Comparison of ENCODE assay signal across 1 cellular context in the genomic region with DNA sequence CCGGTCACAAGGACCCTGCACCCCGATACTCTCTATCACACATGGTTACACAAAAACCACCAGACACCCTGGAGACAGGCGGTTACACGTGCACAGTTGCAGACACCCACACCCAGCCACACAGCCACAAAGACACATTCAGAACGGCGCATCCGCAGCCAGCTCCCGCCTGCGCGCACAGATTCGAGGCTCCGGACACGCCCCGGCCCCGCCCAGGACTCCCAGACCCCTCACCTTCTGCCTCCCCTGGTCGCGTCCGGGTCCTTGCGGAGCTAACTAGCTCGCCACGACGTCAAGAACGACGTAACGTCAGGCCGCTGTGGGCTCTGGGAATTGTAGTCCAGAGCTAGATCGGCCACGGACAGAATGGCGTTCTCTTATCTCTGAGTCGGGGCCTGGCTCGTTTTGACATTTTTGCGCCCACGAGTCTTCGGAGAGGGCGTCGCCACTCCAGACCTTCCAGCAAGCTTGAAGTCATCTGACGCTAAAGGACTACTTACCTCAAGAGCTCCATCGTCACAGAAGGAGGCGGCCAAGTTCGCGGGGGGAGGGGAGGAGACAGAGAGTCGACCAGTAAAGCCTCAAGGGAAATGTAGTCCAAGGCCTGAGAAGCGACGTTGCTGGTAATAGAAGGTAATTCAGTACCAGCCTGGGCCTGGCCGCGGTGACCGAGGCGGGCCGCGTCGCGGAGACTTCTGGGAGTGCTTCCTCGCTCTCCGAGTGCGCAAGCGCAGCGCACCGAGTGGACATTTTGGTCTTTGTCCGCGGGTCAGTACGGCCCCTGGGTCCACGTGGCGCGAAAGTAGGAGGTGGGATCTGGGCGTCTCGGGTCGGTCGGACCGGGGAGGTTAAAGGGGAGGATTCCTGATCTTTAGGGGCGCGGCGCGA.
TF ChIP-seq lines count a peak whose summit lies in the region.

A gene (plus strand): TSS at position 719 of the 888 bp plus-strand sequence. CDS start 21,335 bp downstream, outside the sequence.
A gene (minus strand): TSS at position 278 of the 888 bp plus-strand sequence. CDS start 12,680 bp downstream, outside the sequence.

TF ChIP-seq in K562, 482 proteins besides CTCF, POLR2A, EP300 and RAD21 (continued from another document and continues in another):
- TF ChIP-seq, protein P1, sequence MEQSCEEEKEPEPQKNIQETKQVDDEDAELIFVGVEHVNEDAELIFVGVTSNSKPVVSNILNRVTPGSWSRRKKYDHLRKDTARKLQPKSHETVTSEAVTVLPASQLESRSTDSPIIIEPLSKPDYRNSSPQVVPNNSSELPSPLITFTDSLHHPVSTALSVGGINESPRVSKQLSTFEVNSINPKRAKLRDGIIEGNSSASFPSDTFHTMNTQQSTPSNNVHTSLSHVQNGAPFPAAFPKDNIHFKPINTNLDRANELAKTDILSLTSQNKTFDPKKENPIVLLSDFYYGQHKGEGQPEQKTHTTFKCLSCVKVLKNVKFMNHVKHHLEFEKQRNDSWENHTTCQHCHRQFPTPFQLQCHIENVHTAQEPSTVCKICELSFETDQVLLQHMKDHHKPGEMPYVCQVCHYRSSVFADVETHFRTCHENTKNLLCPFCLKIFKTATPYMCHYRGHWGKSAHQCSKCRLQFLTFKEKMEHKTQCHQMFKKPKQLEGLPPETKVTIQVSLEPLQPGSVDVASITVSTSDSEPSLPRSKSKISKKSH (CRISPR knock-in tag; IDR thresholded peaks at IDR 0.05) = no peak
- TF ChIP-seq, protein P2, sequence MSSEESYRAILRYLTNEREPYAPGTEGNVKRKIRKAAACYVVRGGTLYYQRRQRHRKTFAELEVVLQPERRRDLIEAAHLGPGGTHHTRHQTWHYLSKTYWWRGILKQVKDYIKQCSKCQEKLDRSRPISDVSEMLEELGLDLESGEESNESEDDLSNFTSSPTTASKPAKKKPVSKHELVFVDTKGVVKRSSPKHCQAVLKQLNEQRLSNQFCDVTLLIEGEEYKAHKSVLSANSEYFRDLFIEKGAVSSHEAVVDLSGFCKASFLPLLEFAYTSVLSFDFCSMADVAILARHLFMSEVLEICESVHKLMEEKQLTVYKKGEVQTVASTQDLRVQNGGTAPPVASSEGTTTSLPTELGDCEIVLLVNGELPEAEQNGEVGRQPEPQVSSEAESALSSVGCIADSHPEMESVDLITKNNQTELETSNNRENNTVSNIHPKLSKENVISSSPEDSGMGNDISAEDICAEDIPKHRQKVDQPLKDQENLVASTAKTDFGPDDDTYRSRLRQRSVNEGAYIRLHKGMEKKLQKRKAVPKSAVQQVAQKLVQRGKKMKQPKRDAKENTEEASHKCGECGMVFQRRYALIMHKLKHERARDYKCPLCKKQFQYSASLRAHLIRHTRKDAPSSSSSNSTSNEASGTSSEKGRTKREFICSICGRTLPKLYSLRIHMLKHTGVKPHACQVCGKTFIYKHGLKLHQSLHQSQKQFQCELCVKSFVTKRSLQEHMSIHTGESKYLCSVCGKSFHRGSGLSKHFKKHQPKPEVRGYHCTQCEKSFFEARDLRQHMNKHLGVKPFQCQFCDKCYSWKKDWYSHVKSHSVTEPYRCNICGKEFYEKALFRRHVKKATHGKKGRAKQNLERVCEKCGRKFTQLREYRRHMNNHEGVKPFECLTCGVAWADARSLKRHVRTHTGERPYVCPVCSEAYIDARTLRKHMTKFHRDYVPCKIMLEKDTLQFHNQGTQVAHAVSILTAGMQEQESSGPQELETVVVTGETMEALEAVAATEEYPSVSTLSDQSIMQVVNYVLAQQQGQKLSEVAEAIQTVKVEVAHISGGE (CRISPR knock-in tag; IDR thresholded peaks at IDR 0.05) = peak in 1 of 3 experiments; percentile 59; a peak in 1 of 6 replicates
- no peak for TF ChIP-seq RBM17 (IDR thresholded peaks at IDR 0.05; ENCODE audit: borderline replicate concordance, low read depth, low read length)
- peak; percentile 70 to 80; a peak in 3 of 4 replicates for TF ChIP-seq SIN3A (IDR thresholded peaks at IDR 0.05; ENCODE audit: borderline replicate concordance in 2 of 2, control insufficient read depth in 1 of 2, low read depth in 2 of 2, low read length in 2 of 2)
- no peak for TF ChIP-seq BRD9 (IDR thresholded peaks at IDR 0.05; ENCODE audit: low read depth, partially characterized antibody)
- TF ChIP-seq FOXK1 (CRISPR knock-in tag; IDR thresholded peaks at IDR 0.05; ENCODE audit: borderline replicate concordance) = peak; percentile 76; the same call in 1 of the 2 replicates
- TF ChIP-seq, protein P3, sequence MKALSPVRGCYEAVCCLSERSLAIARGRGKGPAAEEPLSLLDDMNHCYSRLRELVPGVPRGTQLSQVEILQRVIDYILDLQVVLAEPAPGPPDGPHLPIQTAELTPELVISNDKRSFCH (CRISPR knock-in tag; IDR thresholded peaks at IDR 0.05) = no peak
- TF ChIP-seq, protein P3 (tag; IDR thresholded peaks at IDR 0.05) = peak; percentile 50; the same call in 1 of the 2 replicates
- TF ChIP-seq KDM5B (IDR thresholded peaks at IDR 0.05; ENCODE audit: insufficient replicate concordance, low read depth, low read length) = no peak
- TF ChIP-seq ZNF3 (CRISPR knock-in tag; IDR thresholded peaks at IDR 0.05) = no peak
- TF ChIP-seq HDGF (IDR thresholded peaks at IDR 0.05) = 0 out of 2 replicates have a peak, but pooled peaks have one; percentile 20
- TF ChIP-seq HNRNPK (IDR thresholded peaks at IDR 0.05; ENCODE audit: low read depth, low read length, poor library complexity, severe bottlenecking) = no peak
- TF ChIP-seq RBM14 (IDR thresholded peaks at IDR 0.05; ENCODE audit: borderline replicate concordance, insufficient read depth, low read depth, low read length) = no peak
- TF ChIP-seq PTTG1 (tag; IDR thresholded peaks at IDR 0.05; ENCODE audit: low read depth) = no peak
- TF ChIP-seq HNRNPL (IDR thresholded peaks at IDR 0.05; ENCODE audit: low read depth, low read length) = no peak
- TF ChIP-seq BRF1 (IDR thresholded peaks at IDR 0.05; ENCODE audit: borderline replicate concordance, extremely low read depth, insufficient read length) = no peak
- peak; percentile 89 for TF ChIP-seq NR2C2 (CRISPR knock-in tag; IDR thresholded peaks at IDR 0.05)
- peak; percentile 96 for TF ChIP-seq NR2C2 (tag; IDR thresholded peaks at IDR 0.05)
- TF ChIP-seq ZFP36 (IDR thresholded peaks at IDR 0.05; ENCODE audit: low read depth, low read length, partially characterized antibody) = peak; percentile 7
- no peak for TF ChIP-seq RFX1 (IDR thresholded peaks at IDR 0.05)
- TF ChIP-seq CHD4 (IDR thresholded peaks at IDR 0.05; ENCODE audit: insufficient read depth, insufficient replicate concordance, low read depth, low read length, poor library complexity, severe bottlenecking) = no peak
- no peak for TF ChIP-seq ELF4 (CRISPR knock-in tag; IDR thresholded peaks at IDR 0.05)
- no peak for TF ChIP-seq NFXL1 (CRISPR knock-in tag; IDR thresholded peaks at IDR 0.05)
- no peak for TF ChIP-seq FOS (IDR thresholded peaks at IDR 0.05; ENCODE audit: extremely low read depth, insufficient read length)
- TF ChIP-seq SAFB (IDR thresholded peaks at IDR 0.05; ENCODE audit: borderline replicate concordance, low read depth, low read length) = no peak
- TF ChIP-seq, protein P4, sequence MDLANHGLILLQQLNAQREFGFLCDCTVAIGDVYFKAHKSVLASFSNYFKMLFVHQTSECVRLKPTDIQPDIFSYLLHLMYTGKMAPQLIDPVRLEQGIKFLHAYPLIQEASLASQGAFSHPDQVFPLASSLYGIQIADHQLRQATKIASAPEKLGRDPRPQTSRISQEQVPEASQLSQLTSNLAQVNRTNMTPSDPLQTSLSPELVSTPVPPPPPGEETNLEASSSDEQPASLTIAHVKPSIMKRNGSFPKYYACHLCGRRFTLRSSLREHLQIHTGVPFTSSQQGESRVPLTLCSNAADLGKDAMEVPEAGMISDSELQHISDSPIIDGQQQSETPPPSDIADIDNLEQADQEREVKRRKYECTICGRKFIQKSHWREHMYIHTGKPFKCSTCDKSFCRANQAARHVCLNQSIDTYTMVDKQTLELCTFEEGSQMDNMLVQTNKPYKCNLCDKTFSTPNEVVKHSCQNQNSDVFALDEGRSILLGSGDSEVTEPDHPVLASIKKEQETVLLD (IDR thresholded peaks at IDR 0.05) = peak; percentile 98
- TF ChIP-seq YY1 (IDR thresholded peaks at IDR 0.05; ENCODE audit: borderline replicate concordance in 1 of 3, control insufficient read depth in 1 of 3, extremely low read depth in 1 of 3, insufficient read depth in 3 of 3, insufficient read length in 1 of 3, insufficient replicate concordance in 2 of 3, low read depth in 1 of 3, low read length in 2 of 3) = peak in 2 of 3 experiments; percentile 75 to 86
- no peak for TF ChIP-seq ZNF551 (CRISPR knock-in tag; IDR thresholded peaks at IDR 0.05)
- TF ChIP-seq KLF6 (CRISPR knock-in tag; IDR thresholded peaks at IDR 0.05; ENCODE audit: borderline replicate concordance) = no peak
- no peak for TF ChIP-seq FOXM1 (IDR thresholded peaks at IDR 0.05; ENCODE audit: low read depth)
- TF ChIP-seq FOXM1 (CRISPR knock-in tag; IDR thresholded peaks at IDR 0.05; ENCODE audit: low read depth) = no peak
- TF ChIP-seq NR2F6 (CRISPR knock-in tag; IDR thresholded peaks at IDR 0.05) = no peak
- no peak for TF ChIP-seq NELFE (IDR thresholded peaks at IDR 0.05; ENCODE audit: insufficient read depth, insufficient read length)
- TF ChIP-seq CCNT2 (IDR thresholded peaks at IDR 0.05; ENCODE audit: borderline replicate concordance, extremely low read depth, insufficient read length, low read depth, low read length) = no peak
- no peak; the same call in 1 of the 2 replicates for TF ChIP-seq ELF2 (CRISPR knock-in tag; IDR thresholded peaks at IDR 0.05)
- peak; percentile 62; the same call in 1 of the 2 replicates for TF ChIP-seq PML (IDR thresholded peaks at IDR 0.05; ENCODE audit: low read length)
- TF ChIP-seq CEBPG (CRISPR knock-in tag; IDR thresholded peaks at IDR 0.05) = peak; percentile 67; the same call in 1 of the 2 replicates
- TF ChIP-seq CEBPG (tag; conservative IDR thresholded peaks at IDR 0.05 in 1 of 2, IDR thresholded peaks at IDR 0.05 in 1 of 2) = no peak
- peak; percentile 57 to 68 for TF ChIP-seq SIX5 (IDR thresholded peaks at IDR 0.05; ENCODE audit: borderline replicate concordance in 1 of 2, insufficient read depth in 1 of 2, low read depth in 1 of 2, low read length in 2 of 2)
- TF ChIP-seq ASH1L (IDR thresholded peaks at IDR 0.05; ENCODE audit: borderline replicate concordance, low read depth, partially characterized antibody) = no peak
- TF ChIP-seq PTBP1 (IDR thresholded peaks at IDR 0.05; ENCODE audit: low read depth, low read length) = no peak
- no peak for TF ChIP-seq SMARCA5 (IDR thresholded peaks at IDR 0.05)
- TF ChIP-seq, protein P5, sequence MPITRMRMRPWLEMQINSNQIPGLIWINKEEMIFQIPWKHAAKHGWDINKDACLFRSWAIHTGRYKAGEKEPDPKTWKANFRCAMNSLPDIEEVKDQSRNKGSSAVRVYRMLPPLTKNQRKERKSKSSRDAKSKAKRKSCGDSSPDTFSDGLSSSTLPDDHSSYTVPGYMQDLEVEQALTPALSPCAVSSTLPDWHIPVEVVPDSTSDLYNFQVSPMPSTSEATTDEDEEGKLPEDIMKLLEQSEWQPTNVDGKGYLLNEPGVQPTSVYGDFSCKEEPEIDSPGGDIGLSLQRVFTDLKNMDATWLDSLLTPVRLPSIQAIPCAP (CRISPR knock-in tag; IDR thresholded peaks at IDR 0.05; ENCODE audit: borderline replicate concordance) = no peak
- no peak for TF ChIP-seq IFI16 (CRISPR knock-in tag; IDR thresholded peaks at IDR 0.05)
- peak; percentile 91 for TF ChIP-seq HCFC1 (IDR thresholded peaks at IDR 0.05; ENCODE audit: low read depth, low read length)
- TF ChIP-seq, protein P6, sequence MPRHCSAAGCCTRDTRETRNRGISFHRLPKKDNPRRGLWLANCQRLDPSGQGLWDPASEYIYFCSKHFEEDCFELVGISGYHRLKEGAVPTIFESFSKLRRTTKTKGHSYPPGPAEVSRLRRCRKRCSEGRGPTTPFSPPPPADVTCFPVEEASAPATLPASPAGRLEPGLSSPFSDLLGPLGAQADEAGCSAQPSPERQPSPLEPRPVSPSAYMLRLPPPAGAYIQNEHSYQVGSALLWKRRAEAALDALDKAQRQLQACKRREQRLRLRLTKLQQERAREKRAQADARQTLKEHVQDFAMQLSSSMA (CRISPR knock-in tag; IDR thresholded peaks at IDR 0.05) = no peak
- no peak for TF ChIP-seq RBM25 (IDR thresholded peaks at IDR 0.05; ENCODE audit: low read depth, low read length, severe bottlenecking)
- no peak for TF ChIP-seq PCBP2 (IDR thresholded peaks at IDR 0.05; ENCODE audit: low read depth, low read length, poor library complexity, severe bottlenecking)
- no peak for TF ChIP-seq SMAD3 (CRISPR knock-in tag; conservative IDR thresholded peaks at IDR 0.05)
- no peak for TF ChIP-seq PHF20 (IDR thresholded peaks at IDR 0.05; ENCODE audit: partially characterized antibody)
- TF ChIP-seq CCAR2 (IDR thresholded peaks at IDR 0.05; ENCODE audit: low read depth, low read length) = no peak
- no peak for TF ChIP-seq SMARCB1 (IDR thresholded peaks at IDR 0.05; ENCODE audit: insufficient read length, low read depth)
- TF ChIP-seq PHB2 (IDR thresholded peaks at IDR 0.05; ENCODE audit: low read depth) = no peak
- no peak for TF ChIP-seq ZNF12 (CRISPR knock-in tag; IDR thresholded peaks at IDR 0.05)
- TF ChIP-seq, protein P7, sequence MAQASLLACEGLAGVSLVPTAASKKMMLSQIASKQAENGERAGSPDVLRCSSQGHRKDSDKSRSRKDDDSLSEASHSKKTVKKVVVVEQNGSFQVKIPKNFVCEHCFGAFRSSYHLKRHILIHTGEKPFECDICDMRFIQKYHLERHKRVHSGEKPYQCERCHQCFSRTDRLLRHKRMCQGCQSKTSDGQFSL (CRISPR knock-in tag; IDR thresholded peaks at IDR 0.05) = no peak
- TF ChIP-seq, protein P7 (tag; IDR thresholded peaks at IDR 0.05) = no peak
- no peak for TF ChIP-seq MCM3 (IDR thresholded peaks at IDR 0.05)
- TF ChIP-seq, protein P8, sequence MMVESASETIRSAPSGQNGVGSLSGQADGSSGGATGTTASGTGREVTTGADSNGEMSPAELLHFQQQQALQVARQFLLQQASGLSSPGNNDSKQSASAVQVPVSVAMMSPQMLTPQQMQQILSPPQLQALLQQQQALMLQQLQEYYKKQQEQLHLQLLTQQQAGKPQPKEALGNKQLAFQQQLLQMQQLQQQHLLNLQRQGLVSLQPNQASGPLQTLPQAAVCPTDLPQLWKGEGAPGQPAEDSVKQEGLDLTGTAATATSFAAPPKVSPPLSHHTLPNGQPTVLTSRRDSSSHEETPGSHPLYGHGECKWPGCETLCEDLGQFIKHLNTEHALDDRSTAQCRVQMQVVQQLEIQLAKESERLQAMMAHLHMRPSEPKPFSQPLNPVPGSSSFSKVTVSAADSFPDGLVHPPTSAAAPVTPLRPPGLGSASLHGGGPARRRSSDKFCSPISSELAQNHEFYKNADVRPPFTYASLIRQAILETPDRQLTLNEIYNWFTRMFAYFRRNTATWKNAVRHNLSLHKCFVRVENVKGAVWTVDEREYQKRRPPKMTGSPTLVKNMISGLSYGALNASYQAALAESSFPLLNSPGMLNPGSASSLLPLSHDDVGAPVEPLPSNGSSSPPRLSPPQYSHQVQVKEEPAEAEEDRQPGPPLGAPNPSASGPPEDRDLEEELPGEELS (CRISPR knock-in tag; IDR thresholded peaks at IDR 0.05; ENCODE audit: borderline replicate concordance) = 0 out of 2 replicates have a peak, but pooled peaks have one; percentile 23
- TF ChIP-seq HNRNPH1 (optimal IDR thresholded peaks at IDR 0.05; ENCODE audit: low read depth, low read length) = no peak
- no peak for TF ChIP-seq FUS (optimal IDR thresholded peaks at IDR 0.05; ENCODE audit: low read depth, low read length)
- no peak for TF ChIP-seq CBFB (CRISPR knock-in tag; IDR thresholded peaks at IDR 0.05)
